Comparison of ENCODE assay signal across 12 cellular contexts in the genomic region with DNA sequence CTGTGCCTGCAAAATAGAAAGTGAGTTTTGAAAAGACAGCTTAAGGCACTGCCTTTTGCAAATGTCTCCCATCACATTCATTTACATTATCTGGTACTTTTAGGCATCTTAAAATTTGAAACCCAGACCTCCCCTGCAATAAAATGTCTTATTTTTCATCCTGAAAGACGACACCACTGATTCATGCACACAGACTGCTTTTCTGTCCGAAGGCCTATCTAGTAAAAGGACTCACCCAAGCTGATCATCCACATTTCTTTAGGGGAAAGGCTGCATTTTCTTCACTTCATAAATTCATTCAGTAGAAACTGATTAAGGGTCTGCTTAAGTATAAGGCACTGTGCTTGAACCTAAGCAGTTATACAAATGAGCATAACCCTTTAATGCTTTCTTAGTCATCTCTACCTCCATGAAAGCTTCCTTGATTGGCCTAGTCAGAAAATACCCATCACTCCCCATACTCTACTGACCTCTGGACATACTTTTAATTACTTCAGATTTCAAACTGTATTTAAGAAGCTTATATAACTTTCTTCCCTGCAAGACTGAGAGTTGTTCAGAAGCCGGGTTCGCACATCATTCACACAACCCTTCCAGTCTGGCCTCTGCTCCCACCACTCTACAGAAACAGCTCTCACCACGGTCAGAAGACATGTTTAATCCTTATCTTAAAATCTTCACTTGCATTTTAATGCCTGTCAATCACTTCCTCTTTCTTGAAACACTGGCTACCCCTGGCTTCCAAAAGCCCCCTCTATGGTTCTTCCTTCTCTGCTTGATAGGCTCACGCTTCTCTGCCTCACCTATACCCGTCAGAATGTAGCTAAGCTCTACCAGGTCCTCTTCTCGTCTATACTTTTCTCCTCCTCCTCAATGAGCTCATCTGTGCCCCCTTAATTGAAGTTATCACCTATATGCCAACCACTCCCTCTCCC.
DNase-seq lines count a peak whose midpoint lies in the region; ATAC-seq and TF ChIP-seq lines count a peak whose summit lies in the region.
"Had no signal": no experiment of that assay in that cellular context is flagged by ENCODE, and none has a peak within 500 bp of the region (broad histone marks: within the 10 kb centered on the region; RNA-seq: fewer than 3 reads in every experiment).

No MANE protein-coding gene starts in this region.

- H3K4me3 Mint-ChIP-seq in WTC11 = no peak overlapping the region

- no peaks in the 10 kb centered on the region for H3K27me3 Mint-ChIP-seq in WTC11 (ENCODE audit: low read depth)

- H3K27ac Mint-ChIP-seq in activated naive CD4-positive, alpha-beta T cell treated with anti-CD3 and anti-CD28 coated beads, Interleukin-2, amount 50 U/mL, for 72 hours = peak overlapping the region; percentile 1 to 8
- H3K27ac Mint-ChIP-seq in WTC11 = peak overlapping the region; percentile 43; the same call in 1 of the 2 replicates

- CTCF ChIA-PET in WTC11 (lab: Charles Lee) = interaction anchor here (0.6 to 2.8 kb wide), 7 partner anchors 9 to 247 kb away, joined by 3 to 14 read pairs (median 4); no protein-coding TSS in a partner anchor

- ATAC-seq in activated naive CD4-positive, alpha-beta T cell treated with anti-CD3 and anti-CD28 coated beads, Interleukin-2, amount 50 U/mL, for 72 hours = no peak
- ATAC-seq in WTC11 = no peak
- ATAC-seq in GM18907 (IDR thresholded peaks at IDR 0.05; ENCODE audit: unreplicated experiment) = no peak
- no peak for ATAC-seq in HG03432 (IDR thresholded peaks at IDR 0.05; ENCODE audit: unreplicated experiment)

- peaks cover 35% of the 10 kb centered on the region for H3K4me1 Mint-ChIP-seq in WTC11

- no peaks in the 10 kb centered on the region for H3K9me3 ChIP-seq in MG63
- H3K9me3 ChIP-seq: stomach had no signal

- H3K36me3 Mint-ChIP-seq in activated naive CD4-positive, alpha-beta T cell treated with anti-CD3 and anti-CD28 coated beads, Interleukin-2, amount 50 U/mL, for 72 hours = peaks cover 5 to 14% of the 10 kb centered on the region in 2 donors
- peaks cover 25% of the 10 kb centered on the region for H3K36me3 Mint-ChIP-seq in WTC11

- H3K4me3 ChIP-seq in MG63 = no peak overlapping the region
- H3K4me3 ChIP-seq: stomach had no signal

- no peak for TF ChIP-seq CTCF in WTC11 (IDR thresholded peaks at IDR 0.05)

- POLR2A ChIA-PET in WTC11 (lab: Charles Lee) = interaction anchor here (0.5 kb wide), 1 partner anchor 120 kb away, joined by 4 read pairs; no protein-coding TSS in a partner anchor

- H3K9me3 Mint-ChIP-seq in activated naive CD4-positive, alpha-beta T cell treated with anti-CD3 and anti-CD28 coated beads, Interleukin-2, amount 50 U/mL, for 72 hours = no peaks in the 10 kb centered on the region
- H3K9me3 Mint-ChIP-seq in WTC11 = no peaks in the 10 kb centered on the region

- H3K36me3 ChIP-seq in MG63 = peaks cover 11% of the 10 kb centered on the region

- no peaks in the 10 kb centered on the region for H3K27me3 ChIP-seq in MG63
- H3K27me3 ChIP-seq: brain microvascular endothelial cell, stomach had no signal

- DNase-seq in activated naive CD4-positive, alpha-beta T cell treated with anti-CD3 and anti-CD28 coated beads, Interleukin-2, amount 50 U/mL, for 72 hours (ENCODE audit: low spot score in 2 of 2) = no peak
- DNase-seq in activated naive CD4-positive, alpha-beta T cell treated with anti-CD3 and anti-CD28 coated beads, Interleukin-2, amount 50 U/mL, for 16 hours = no peak
- DNase-seq in WTC11 (ENCODE audit: low spot score) = no peak
- peak; percentile 38 for DNase-seq in iris pigment epithelial cell (ENCODE audit: low read depth)
- no peak for DNase-seq in glomerular visceral epithelial cell (ENCODE audit: extremely low spot score)
- DNase-seq in MG63 = no peak
- DNase-seq: brain microvascular endothelial cell, NCI-H2081, small intestine, stomach had no signal

TF ChIP-seq in WTC11, 78 proteins besides CTCF, POLR2A, EP300 and RAD21:
- TF ChIP-seq ZNF138 (CRISPR knock-in tag; conservative IDR thresholded peaks at IDR 0.05) (no peak), TCF7 (CRISPR knock-in tag; IDR thresholded peaks at IDR 0.05; ENCODE audit: low read depth) (no peak), JUN (CRISPR knock-in tag; IDR thresholded peaks at IDR 0.05) (no peak), HMGA2 (CRISPR knock-in tag; IDR thresholded peaks at IDR 0.05) (no peak), ZNF121 (CRISPR knock-in tag; IDR thresholded peaks at IDR 0.05) (no peak), JAZF1 (CRISPR knock-in tag; IDR thresholded peaks at IDR 0.05) (no peak), ZNF416 (CRISPR knock-in tag; IDR thresholded peaks at IDR 0.05) (no peak)
- TF ChIP-seq, protein P1, sequence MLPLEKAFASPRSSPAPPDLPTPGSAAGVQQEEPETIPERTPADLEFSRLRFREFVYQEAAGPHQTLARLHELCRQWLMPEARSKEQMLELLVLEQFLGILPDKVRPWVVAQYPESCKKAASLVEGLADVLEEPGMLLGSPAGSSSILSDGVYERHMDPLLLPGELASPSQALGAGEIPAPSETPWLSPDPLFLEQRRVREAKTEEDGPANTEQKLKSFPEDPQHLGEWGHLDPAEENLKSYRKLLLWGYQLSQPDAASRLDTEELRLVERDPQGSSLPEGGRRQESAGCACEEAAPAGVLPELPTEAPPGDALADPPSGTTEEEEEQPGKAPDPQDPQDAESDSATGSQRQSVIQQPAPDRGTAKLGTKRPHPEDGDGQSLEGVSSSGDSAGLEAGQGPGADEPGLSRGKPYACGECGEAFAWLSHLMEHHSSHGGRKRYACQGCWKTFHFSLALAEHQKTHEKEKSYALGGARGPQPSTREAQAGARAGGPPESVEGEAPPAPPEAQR (CRISPR knock-in tag; IDR thresholded peaks at IDR 0.05) = no peak
- TF ChIP-seq, protein P2, sequence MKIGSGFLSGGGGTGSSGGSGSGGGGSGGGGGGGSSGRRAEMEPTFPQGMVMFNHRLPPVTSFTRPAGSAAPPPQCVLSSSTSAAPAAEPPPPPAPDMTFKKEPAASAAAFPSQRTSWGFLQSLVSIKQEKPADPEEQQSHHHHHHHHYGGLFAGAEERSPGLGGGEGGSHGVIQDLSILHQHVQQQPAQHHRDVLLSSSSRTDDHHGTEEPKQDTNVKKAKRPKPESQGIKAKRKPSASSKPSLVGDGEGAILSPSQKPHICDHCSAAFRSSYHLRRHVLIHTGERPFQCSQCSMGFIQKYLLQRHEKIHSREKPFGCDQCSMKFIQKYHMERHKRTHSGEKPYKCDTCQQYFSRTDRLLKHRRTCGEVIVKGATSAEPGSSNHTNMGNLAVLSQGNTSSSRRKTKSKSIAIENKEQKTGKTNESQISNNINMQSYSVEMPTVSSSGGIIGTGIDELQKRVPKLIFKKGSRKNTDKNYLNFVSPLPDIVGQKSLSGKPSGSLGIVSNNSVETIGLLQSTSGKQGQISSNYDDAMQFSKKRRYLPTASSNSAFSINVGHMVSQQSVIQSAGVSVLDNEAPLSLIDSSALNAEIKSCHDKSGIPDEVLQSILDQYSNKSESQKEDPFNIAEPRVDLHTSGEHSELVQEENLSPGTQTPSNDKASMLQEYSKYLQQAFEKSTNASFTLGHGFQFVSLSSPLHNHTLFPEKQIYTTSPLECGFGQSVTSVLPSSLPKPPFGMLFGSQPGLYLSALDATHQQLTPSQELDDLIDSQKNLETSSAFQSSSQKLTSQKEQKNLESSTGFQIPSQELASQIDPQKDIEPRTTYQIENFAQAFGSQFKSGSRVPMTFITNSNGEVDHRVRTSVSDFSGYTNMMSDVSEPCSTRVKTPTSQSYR (CRISPR knock-in tag; IDR thresholded peaks at IDR 0.05) = no peak
- TF ChIP-seq, protein P3, sequence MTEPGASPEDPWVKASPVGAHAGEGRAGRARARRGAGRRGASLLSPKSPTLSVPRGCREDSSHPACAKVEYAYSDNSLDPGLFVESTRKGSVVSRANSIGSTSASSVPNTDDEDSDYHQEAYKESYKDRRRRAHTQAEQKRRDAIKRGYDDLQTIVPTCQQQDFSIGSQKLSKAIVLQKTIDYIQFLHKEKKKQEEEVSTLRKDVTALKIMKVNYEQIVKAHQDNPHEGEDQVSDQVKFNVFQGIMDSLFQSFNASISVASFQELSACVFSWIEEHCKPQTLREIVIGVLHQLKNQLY (CRISPR knock-in tag; IDR thresholded peaks at IDR 0.05) = no peak
